ENCODE assay signal across 8 cellular contexts in the genomic region with DNA sequence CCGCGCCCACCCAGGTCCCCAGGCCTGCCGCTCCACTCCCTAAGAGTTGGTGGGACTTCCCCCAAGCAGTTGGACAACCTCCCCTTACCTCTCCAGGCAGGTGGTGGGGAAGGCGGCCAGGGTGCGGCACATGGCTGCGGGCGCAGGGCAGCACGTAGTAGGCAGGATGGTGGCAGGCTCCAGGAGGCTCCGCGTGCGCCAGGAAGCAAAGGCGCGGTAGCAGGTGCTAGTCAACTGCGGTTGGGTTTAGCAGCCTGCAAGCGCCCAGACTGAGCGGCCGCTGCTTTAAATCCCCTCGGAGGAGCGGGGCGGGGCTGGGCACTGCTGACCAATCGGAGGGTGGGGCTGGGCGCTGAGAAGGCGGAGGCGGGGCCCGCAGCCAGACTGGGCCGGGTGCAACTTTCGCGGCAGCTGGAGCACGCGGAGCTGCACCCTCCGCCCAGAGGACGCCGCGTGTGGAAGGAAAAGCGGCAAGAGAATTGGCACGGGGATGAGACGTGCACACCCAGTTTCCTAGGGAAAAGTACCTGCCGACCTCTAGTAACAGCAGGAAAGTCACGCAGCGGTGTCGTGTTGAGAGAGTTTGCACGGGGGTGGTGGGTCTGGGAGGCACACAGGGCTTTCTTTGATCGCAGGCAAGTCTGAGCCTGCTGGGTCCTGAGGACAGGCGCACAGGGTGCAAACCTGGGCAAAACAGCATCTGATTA. TPM values are rescaled to one million over a fixed set of nuclear protein-coding genes. Genes with fewer than 3 reads are reported as not detected.
DNase-seq lines count a peak whose midpoint lies in the region; TF ChIP-seq lines count a peak whose summit lies in the region.

A gene with protein sequence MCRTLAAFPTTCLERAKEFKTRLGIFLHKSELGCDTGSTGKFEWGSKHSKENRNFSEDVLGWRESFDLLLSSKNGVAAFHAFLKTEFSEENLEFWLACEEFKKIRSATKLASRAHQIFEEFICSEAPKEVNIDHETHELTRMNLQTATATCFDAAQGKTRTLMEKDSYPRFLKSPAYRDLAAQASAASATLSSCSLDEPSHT (minus strand): TSS at position 262 of the 707 bp plus-strand sequence. CDS start 130 bp downstream, at position 132.

- H2BK120ac ChIP-seq in H9 (ENCODE audit: low read depth, low read length, poor library complexity, severe bottlenecking) = no peak within 1 kb of the TSS

- no peak within 1 kb of the TSS for H3T11ph ChIP-seq in H9 (ENCODE audit: low read length)

- peaks cover 3% of the 10 kb centered on the region for H3K23me2 ChIP-seq in H9 (ENCODE audit: insufficient read length, low read depth, low read length, poor library complexity, severe bottlenecking)

- H3K27me3 Mint-ChIP-seq in H9 (ENCODE audit: low read depth) = peaks cover 40% of the 10 kb centered on the region
- H3K27me3 Mint-ChIP-seq in neural crest cell (ENCODE audit: low read depth) = no peaks in the 10 kb centered on the region

- H4K8ac ChIP-seq in H9 (replicated peaks; ENCODE audit: insufficient read length, low read depth, low read length) = no peak within 1 kb of the TSS

- H3K27ac Mint-ChIP-seq in H9 (no peak within 1 kb of the TSS; a peak in 1 of 7 replicates), neural crest cell (ENCODE audit: unreplicated experiment) (peak within 1 kb of the TSS; percentile 65)

- peaks cover 0 to 2% of the 10 kb centered on the region in 2 experiments; a peak in 1 of 5 replicates for H3K9me3 Mint-ChIP-seq in H9
- H3K9me3 Mint-ChIP-seq in neural crest cell = no peaks in the 10 kb centered on the region

- H3K56ac ChIP-seq in H9 (ENCODE audit: insufficient read length, low read depth, low read length) = no peak within 1 kb of the TSS

- no peak within 1 kb of the TSS for H3K23ac ChIP-seq in H9 (ENCODE audit: insufficient read length, low read depth, low read length)

- H2BK12ac ChIP-seq in H9 (ENCODE audit: insufficient read length, low read depth, low read length) = no peak within 1 kb of the TSS

- H3K4me3 ChIP-seq in MM.1S (ENCODE audit: low read length) = peak within 1 kb of the TSS; percentile 74
- peak within 1 kb of the TSS; percentile 40 for H3K4me3 ChIP-seq in fibroblast of villous mesenchyme (ENCODE audit: low read depth, low read length)
- H3K4me3 ChIP-seq in stomach smooth muscle (ENCODE audit: low read length in 2 of 2) = peak within 1 kb of the TSS; percentile 71 to 82

- H3K36me3 Mint-ChIP-seq in H9 (ENCODE audit: insufficient read depth in 1 of 3, low read depth in 3 of 3) (peaks cover 0 to 8% (median 2%) of the 10 kb centered on the region in 3 experiments; a peak in 5 of 7 replicates), neural crest cell (ENCODE audit: low read depth) (no peaks in the 10 kb centered on the region)

- no peak within 1 kb of the TSS for H2BK20ac ChIP-seq in H9 (ENCODE audit: low read depth, low read length, poor library complexity, severe bottlenecking)

- H3K18ac ChIP-seq in H9 (ENCODE audit: insufficient read length, low read depth, low read length) = peak within 1 kb of the TSS; percentile 8

- 0 out of 2 replicates have a peak within 1 kb of the TSS, but pooled peaks have one; percentile 56 for H3K14ac ChIP-seq in H9 (ENCODE audit: insufficient read depth, low read length)

- H2BK15ac ChIP-seq in H9 (ENCODE audit: low read depth, low read length) = no peak within 1 kb of the TSS

- H3K27ac ChIP-seq in H9 (ENCODE audit: insufficient read length, low read depth, low read length) (no peak within 1 kb of the TSS), MM.1S (ENCODE audit: low read length) (no peak within 1 kb of the TSS), stomach smooth muscle (ENCODE audit: low read length) (peak within 1 kb of the TSS; percentile 18)

- H3F3A ChIP-seq in MM.1S (ENCODE audit: insufficient read depth, low read length) = peaks cover 5% of the 10 kb centered on the region; the same call in 1 of the 2 replicates

- H3K9me3 ChIP-seq in H9 (ENCODE audit: control insufficient read depth, low read depth, low read length) = no peaks in the 10 kb centered on the region
- no peaks in the 10 kb centered on the region for H3K9me3 ChIP-seq in MM.1S (replicated peaks; ENCODE audit: insufficient read depth, low read length)
- no peaks in the 10 kb centered on the region for H3K9me3 ChIP-seq in stomach smooth muscle (ENCODE audit: control insufficient read depth in 2 of 2, low read length in 2 of 2)

- H4K5ac ChIP-seq in H9 (ENCODE audit: insufficient read length, low read depth, low read length) = no peak within 1 kb of the TSS

- H3K27me3 ChIP-seq in H9 (ENCODE audit: insufficient read depth, low read length) = peaks cover 9% of the 10 kb centered on the region; the same call in 1 of the 2 replicates
- no peaks in the 10 kb centered on the region; the same call in 1 of the 2 replicates for H3K27me3 ChIP-seq in MM.1S (replicated peaks; ENCODE audit: insufficient read depth, low read length)
- no peaks in the 10 kb centered on the region for H3K27me3 ChIP-seq in stomach smooth muscle (ENCODE audit: control insufficient read depth in 1 of 2, insufficient read depth in 2 of 2, low read length in 2 of 2)

- H2AK5ac ChIP-seq in H9 (ENCODE audit: insufficient read length, low read length) = no peak within 1 kb of the TSS

- WGBS in H9 (ENCODE audit: extremely low coverage, insufficient read length, low lambda C conversion rate) = no CpG with 5 or more reads among the region's 44 CpGs

- H4K20me1 ChIP-seq in H9 (ENCODE audit: control insufficient read depth, insufficient read depth, insufficient read length) (no peaks in the 10 kb centered on the region), MM.1S (ENCODE audit: insufficient read depth, low read length) (no peaks in the 10 kb centered on the region)

- H3K36me3 ChIP-seq in MM.1S (replicated peaks; ENCODE audit: insufficient read depth, low read length) (no peaks in the 10 kb centered on the region; the same call in 1 of the 2 replicates), stomach smooth muscle (ENCODE audit: control insufficient read depth in 2 of 2, insufficient read depth in 2 of 2, low read length in 2 of 2) (peaks cover 0 to 2% of the 10 kb centered on the region in 2 donors)

- no peak within 1 kb of the TSS for H4K91ac ChIP-seq in H9 (ENCODE audit: insufficient read length, low read depth, low read length)

- peaks cover 2% of the 10 kb centered on the region for H3K4me1 ChIP-seq in H9 (ENCODE audit: insufficient read depth, low read length)
- H3K4me1 ChIP-seq in MM.1S (ENCODE audit: low read length) = peaks cover 28% of the 10 kb centered on the region
- peaks cover 41% of the 10 kb centered on the region for H3K4me1 ChIP-seq in stomach smooth muscle (ENCODE audit: control insufficient read depth, insufficient read depth, low read length)

- no peak within 1 kb of the TSS for H2AFZ ChIP-seq in H9 (ENCODE audit: low read length)
- peak within 1 kb of the TSS; percentile 73 for H2AFZ ChIP-seq in MM.1S (ENCODE audit: low read length)

- no peak within 1 kb of the TSS for H2BK5ac ChIP-seq in H9 (ENCODE audit: insufficient read length, low read length)

- no peaks in the 10 kb centered on the region for H3K9me2 ChIP-seq in MM.1S (replicated peaks; ENCODE audit: insufficient read depth, low read length)

- H3K79me2 ChIP-seq in H9 (ENCODE audit: insufficient read depth, low read length) (0 out of 2 replicates have a peak, but pooled peaks cover 2% of the 10 kb centered on the region), MM.1S (ENCODE audit: low read length) (peaks cover 13% of the 10 kb centered on the region)

- H3K4me1 Mint-ChIP-seq in H9 = peaks cover 3 to 9% of the 10 kb centered on the region in 2 experiments; a peak in 3 of 4 replicates
- peaks cover 31% of the 10 kb centered on the region for H3K4me1 Mint-ChIP-seq in neural crest cell

- no peak within 1 kb of the TSS for H3K4ac ChIP-seq in H9 (ENCODE audit: low read depth, low read length)

- H3K79me1 ChIP-seq in H9 (ENCODE audit: insufficient read depth, low read depth, low read length, poor library complexity, severe bottlenecking) = no peaks in the 10 kb centered on the region

- TF ChIP-seq CTCF in H9 (conservative IDR thresholded peaks at IDR 0.05) = no peak
- TF ChIP-seq CTCF in MM.1S (IDR thresholded peaks at IDR 0.05; ENCODE audit: low read length) = no peak
- TF ChIP-seq CTCF in fibroblast of villous mesenchyme (IDR thresholded peaks at IDR 0.05; ENCODE audit: insufficient read depth, low read depth, low read length) = no peak
- no peak for TF ChIP-seq CTCF in neural crest cell (conservative IDR thresholded peaks at IDR 0.05)

- peak within 1 kb of the TSS in 1 of 2 experiments; percentile 57; a peak in 3 of 5 replicates for H3K4me3 Mint-ChIP-seq in H9
- peak within 1 kb of the TSS; percentile 66 for H3K4me3 Mint-ChIP-seq in neural crest cell

- H3K9ac ChIP-seq in H9 (ENCODE audit: extremely low read depth, insufficient read length, low read length) (no peak within 1 kb of the TSS), MM.1S (ENCODE audit: low read length) (peak within 1 kb of the TSS; percentile 70), stomach smooth muscle (ENCODE audit: low read length in 2 of 2) (peak within 1 kb of the TSS; percentile 13 to 60)

- DNase-seq in ELR (ENCODE audit: low read depth) (peak; percentile 70), H9 (peak; percentile 96), MM.1S (peak; percentile 99), SIG-M5 (lab: John Stamatoyannopoulos, UW) (peak; percentile 50), fibroblast of villous mesenchyme (ENCODE audit: low read depth) (peak; percentile 82), neural crest cell (ENCODE audit: low read depth, low spot score) (peak; percentile 83)
- peak; percentile 96 for DNase-seq in activated effector memory CD4-positive, alpha-beta T cell treated with anti-CD3 and anti-CD28 coated beads, Interleukin-2, amount 50 U/mL, for 16 hours

- H3K4me2 ChIP-seq in H9 (ENCODE audit: insufficient read depth, insufficient read length, low read length) (peak within 1 kb of the TSS; percentile 69), MM.1S (ENCODE audit: low read depth, low read length) (peak within 1 kb of the TSS; percentile 96)

RNA-seq across cellular contexts. Expression of the gene that starts here (rescaled TPM):
- total RNA-seq in H9 (2021) (6.8 and 6.9 TPM in 2 replicates), fibroblast of villous mesenchyme (0.32 and 1.3 TPM in 2 replicates), neural crest cell (5.8 and 6.4 TPM in 2 replicates)
